Comparison of ENCODE assay signal across 17 cellular contexts in the genomic region with DNA sequence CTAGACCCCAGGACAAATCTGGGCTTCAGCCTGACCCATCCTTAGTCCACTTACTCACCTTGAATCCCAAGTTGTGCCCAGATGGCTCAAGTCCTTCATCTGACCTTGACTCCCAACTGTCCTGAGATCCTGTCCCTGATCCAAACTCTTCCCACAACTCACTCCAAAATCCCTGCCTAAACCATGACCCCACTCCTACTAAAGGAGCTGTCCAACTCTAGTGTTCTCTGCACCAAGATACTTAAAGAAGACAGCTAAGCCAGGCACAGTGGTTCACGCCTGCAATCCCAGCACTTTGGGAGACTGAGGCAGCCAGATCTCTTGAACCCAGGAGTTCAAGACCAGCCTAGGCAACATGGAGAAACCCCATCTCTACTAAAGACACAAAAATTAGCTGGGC. TPM values are rescaled to one million over a fixed set of nuclear protein-coding genes. Genes with fewer than 3 reads are reported as not detected.
DNase-seq lines count a peak whose midpoint lies in the region; ATAC-seq lines count a peak whose summit lies in the region.
"Had no signal": no experiment of that assay in that cellular context is flagged by ENCODE, and none has a peak within 500 bp of the region (broad histone marks: within the 10 kb centered on the region; RNA-seq: fewer than 3 reads in every experiment).

No MANE protein-coding gene starts in this region.

- H3K4me1 Mint-ChIP-seq in activated CD4-positive, alpha-beta T cell treated with anti-CD3 and anti-CD28 coated beads for 36 hours: peaks cover 63% of the 10 kb centered on the region
- H3K4me1 Mint-ChIP-seq in activated CD4-positive, alpha-beta memory T cell treated with anti-CD3 and anti-CD28 coated beads for 36 hours (ENCODE audit: low read depth): peaks cover 62% of the 10 kb centered on the region
- peaks cover 37 to 41% of the 10 kb centered on the region in 2 donors for H3K4me1 Mint-ChIP-seq in immature natural killer cell

- intact Hi-C loops in activated CD4-positive, alpha-beta T cell treated with anti-CD3 and anti-CD28 coated beads for 36 hours (cut with DNase I, micrococcal nuclease): loop anchor here (1.0 to 5.0 kb wide), 6 partner anchors 8 to 299 kb away; partner anchors contain the start of genes DEDD2 (in 1 of the 2) and GSK3A (in 1 of the 2)
- intact Hi-C loops in activated CD4-positive, alpha-beta memory T cell treated with anti-CD3 and anti-CD28 coated beads for 36 hours (cut with micrococcal nuclease): loop anchor here (1.0 to 5.0 kb wide), 6 partner anchors 9 to 274 kb away; partner anchors contain the start of genes GSK3A, POU2F2 and ZNF574

- H3K4me3 ChIP-seq in GM08714 (ENCODE audit: low read length): peak overlapping the region; percentile 2; the same call in 1 of the 2 replicates
- H3K4me3 ChIP-seq: lung, vagina had no signal

- peak overlapping the region; percentile 94 for H3K27ac Mint-ChIP-seq in activated CD4-positive, alpha-beta T cell treated with anti-CD3 and anti-CD28 coated beads for 36 hours
- H3K27ac Mint-ChIP-seq in activated CD4-positive, alpha-beta memory T cell treated with anti-CD3 and anti-CD28 coated beads for 36 hours: peak overlapping the region; percentile 97
- H3K27ac Mint-ChIP-seq in immature natural killer cell: peak overlapping the region; percentile 58 to 86 (median 80)

- H3K9me3 Mint-ChIP-seq in activated CD4-positive, alpha-beta T cell treated with anti-CD3 and anti-CD28 coated beads for 36 hours (ENCODE audit: low read depth): no peaks in the 10 kb centered on the region
- no peaks in the 10 kb centered on the region for H3K9me3 Mint-ChIP-seq in activated CD4-positive, alpha-beta memory T cell treated with anti-CD3 and anti-CD28 coated beads for 36 hours
- no peaks in the 10 kb centered on the region for H3K9me3 Mint-ChIP-seq in immature natural killer cell

- no peak for ATAC-seq in activated CD4-positive, alpha-beta T cell treated with anti-CD3 and anti-CD28 coated beads for 36 hours
- ATAC-seq in GM19328 (IDR thresholded peaks at IDR 0.05; ENCODE audit: unreplicated experiment) (no peak), GM21423 (IDR thresholded peaks at IDR 0.05; ENCODE audit: unreplicated experiment) (no peak)
- ATAC-seq: esophagus mucosa had no signal

- DNase-seq in activated CD4-positive, alpha-beta T cell treated with anti-CD3 and anti-CD28 coated beads for 36 hours: no peak
- DNase-seq in activated CD4-positive, alpha-beta T cell treated with anti-CD3 and anti-CD28 coated beads for 1 hour: no peak
- DNase-seq in activated CD4-positive, alpha-beta memory T cell treated with anti-CD3 and anti-CD28 coated beads for 36 hours: no peak
- DNase-seq in immature natural killer cell (no peak), RKO (ENCODE audit: low spot score) (no peak)
- DNase-seq: Kasumi-1, NCI-H1417, NCI-H2171, retina, T-helper 9 cell had no signal

- peaks cover 32% of the 10 kb centered on the region for H3K36me3 Mint-ChIP-seq in activated CD4-positive, alpha-beta T cell treated with anti-CD3 and anti-CD28 coated beads for 36 hours (ENCODE audit: low read depth)
- H3K36me3 Mint-ChIP-seq in activated CD4-positive, alpha-beta memory T cell treated with anti-CD3 and anti-CD28 coated beads for 36 hours: peaks cover 8% of the 10 kb centered on the region
- H3K36me3 Mint-ChIP-seq in immature natural killer cell: peaks cover 0 to 7% (median 0%) of the 10 kb centered on the region in 3 donors

- CTCF ChIA-PET in activated CD4-positive, alpha-beta T cell treated with anti-CD3 and anti-CD28 coated beads for 36 hours (lab: Charles Lee): interaction anchor here (0.6 to 3.4 kb wide), 12 partner anchors 10 to 1708 kb away, joined by 3 to 35 read pairs (median 4); partner anchors contain the start of gene POU2F2
- CTCF ChIA-PET in activated CD4-positive, alpha-beta memory T cell treated with anti-CD3 and anti-CD28 coated beads for 36 hours (lab: Charles Lee): interaction anchor here (0.7 to 5.3 kb wide), 13 partner anchors 9 to 317 kb away, joined by 3 to 82 read pairs (median 3); partner anchors contain the start of gene POU2F2

- POLR2A ChIA-PET in activated CD4-positive, alpha-beta T cell treated with anti-CD3 and anti-CD28 coated beads for 36 hours (lab: Charles Lee): interaction anchor here (0.5 to 0.6 kb wide), 2 partner anchors 161 to 282 kb away, joined by 3 read pairs; no protein-coding TSS in a partner anchor
- POLR2A ChIA-PET in activated CD4-positive, alpha-beta memory T cell treated with anti-CD3 and anti-CD28 coated beads for 36 hours (lab: Charles Lee): interaction anchor here (0.6 to 3.2 kb wide), 2 partner anchors 8 to 13 kb away, joined by 3 to 23 read pairs; partner anchors contain the start of gene POU2F2

- H3K4me3 Mint-ChIP-seq in activated CD4-positive, alpha-beta T cell treated with anti-CD3 and anti-CD28 coated beads for 36 hours: peak overlapping the region; percentile 80
- H3K4me3 Mint-ChIP-seq in activated CD4-positive, alpha-beta memory T cell treated with anti-CD3 and anti-CD28 coated beads for 36 hours: peak overlapping the region; percentile 82
- peak overlapping the region in 1 of 5 donors; percentile 3 for H3K4me3 Mint-ChIP-seq in immature natural killer cell

- H3K27me3 Mint-ChIP-seq in activated CD4-positive, alpha-beta T cell treated with anti-CD3 and anti-CD28 coated beads for 36 hours: no peaks in the 10 kb centered on the region
- H3K27me3 Mint-ChIP-seq in activated CD4-positive, alpha-beta memory T cell treated with anti-CD3 and anti-CD28 coated beads for 36 hours: no peaks in the 10 kb centered on the region
- peaks cover 0 to 3% (median 2%) of the 10 kb centered on the region in 3 donors for H3K27me3 Mint-ChIP-seq in immature natural killer cell (ENCODE audit: low read depth in 3 of 3)

RNA-seq across cellular contexts. Expression of gene POU2F2, which starts 8.5 kb away (rescaled TPM):
- 10 to 100 TPM; 43.6 to 62.8 TPM for total RNA-seq in activated CD4-positive, alpha-beta T cell treated with anti-CD3 and anti-CD28 coated beads for 36 hours
- total RNA-seq in activated CD4-positive, alpha-beta memory T cell treated with anti-CD3 and anti-CD28 coated beads for 36 hours: 10 to 100 TPM; 55.6 to 57.3 TPM
- polyA plus RNA-seq in immature natural killer cell: 10 to 100 TPM in 1 of 3 donors, 1 to 10 TPM in 2; 2.0 to 10.3 (median 2.1) TPM

RNA-seq across cellular contexts. Expression of gene ZNF574, which starts 47.8 kb away (rescaled TPM):
- 10 to 100 TPM; 10.7 to 14.8 TPM for total RNA-seq in activated CD4-positive, alpha-beta T cell treated with anti-CD3 and anti-CD28 coated beads for 36 hours
- 10 to 100 TPM; 12.2 to 13.2 TPM for total RNA-seq in activated CD4-positive, alpha-beta memory T cell treated with anti-CD3 and anti-CD28 coated beads for 36 hours
- polyA plus RNA-seq in immature natural killer cell: 10 to 100 TPM; 12.4 to 29.6 (median 20.3) TPM

RNA-seq across cellular contexts. Expression of gene GRIK5, which starts 53.8 kb away (rescaled TPM):
- total RNA-seq in activated CD4-positive, alpha-beta T cell treated with anti-CD3 and anti-CD28 coated beads for 36 hours: 1 to 10 TPM; 1.6 to 1.7 TPM
- under 1 TPM; 0.73 to 0.90 TPM for total RNA-seq in activated CD4-positive, alpha-beta memory T cell treated with anti-CD3 and anti-CD28 coated beads for 36 hours
- polyA plus RNA-seq in immature natural killer cell: not detected
- total RNA-seq: dermis microvascular lymphatic vessel endothelial cell had no signal
